27 cellular contexts compared by ENCODE assay signal in genomic region chr3:178043084-178043483, GRCh38.
"Had no signal": no experiment of that assay in that cellular context is flagged by ENCODE, and none has a peak within 500 bp of the region (broad histone marks: within the 10 kb centered on the region; RNA-seq: fewer than 3 reads in every experiment).

No MANE protein-coding gene starts in this region.

- H3K27ac ChIP-seq: adrenal gland, ascending aorta, brain microvascular endothelial cell, colonic mucosa, foreskin keratinocyte, hepatocyte, left ventricle myocardium inferior, pancreas, psoas muscle, right atrium auricular region, spleen, thoracic aorta, upper lobe of left lung had no signal

- H3K4me1 Mint-ChIP-seq: activated T-helper 17 cell treated with anti-CD3 and anti-CD28 coated beads, Interleukin-2, amount 50 U/mL, for 72 hours; immature natural killer cell; natural killer cell had no signal

- H3K9me3 ChIP-seq: adrenal gland, ascending aorta, colonic mucosa, left ventricle myocardium inferior, pancreas, psoas muscle, right atrium auricular region, spleen, thoracic aorta, upper lobe of left lung had no signal

- H3K4me3 Mint-ChIP-seq: activated T-cell treated with anti-CD3 and anti-CD28 coated beads, Interleukin-2, amount 50 U/mL, for 24 hours; activated T-helper 17 cell treated with anti-CD3 and anti-CD28 coated beads, Interleukin-2, amount 50 U/mL, for 72 hours; immature natural killer cell; natural killer cell had no signal

- DNase-seq: activated CD4-positive, alpha-beta T cell treated with anti-CD3 and anti-CD28 coated beads for 1 hour; activated CD8-positive, alpha-beta memory T cell treated with anti-CD3 and anti-CD28 coated beads for 24 hours; activated CD8-positive, alpha-beta memory T cell treated with anti-CD3 and anti-CD28 coated beads, Interleukin-2, amount 50 U/mL, for 4 hours; activated T-cell treated with anti-CD3 and anti-CD28 coated beads, Interleukin-2, amount 50 U/mL, for 24 hours; adrenal gland; brain microvascular endothelial cell; central memory CD4-positive, alpha-beta T cell; colonic mucosa; foreskin keratinocyte; immature natural killer cell; kidney glomerular epithelial cell; left ventricle myocardium inferior; midbrain; natural killer cell; pancreas; psoas muscle; spleen; stimulated activated CD4-positive, alpha-beta T cell treated with anti-CD3 and anti-CD28 coated beads, Interleukin-4, amount 100 ng/mL, for 1 hour; stimulated activated naive CD4-positive, alpha-beta T cell treated with Interleukin-2 at 50 U/mL for 16 hours; T-helper 1 cell had no signal

- H3K27ac Mint-ChIP-seq: activated naive CD4-positive, alpha-beta T cell treated with anti-CD3 and anti-CD28 coated beads, Interleukin-2, amount 50 U/mL, for 72 hours; activated T-cell treated with anti-CD3 and anti-CD28 coated beads, Interleukin-2, amount 50 U/mL, for 24 hours; activated T-helper 17 cell treated with anti-CD3 and anti-CD28 coated beads, Interleukin-2, amount 50 U/mL, for 72 hours; immature natural killer cell; natural killer cell had no signal

- H3K27me3 Mint-ChIP-seq: activated T-cell treated with anti-CD3 and anti-CD28 coated beads, Interleukin-2, amount 50 U/mL, for 24 hours; activated T-helper 17 cell treated with anti-CD3 and anti-CD28 coated beads, Interleukin-2, amount 50 U/mL, for 72 hours had no signal

- H3K27me3 ChIP-seq: adrenal gland, ascending aorta, brain microvascular endothelial cell, colonic mucosa, foreskin keratinocyte, hepatocyte, pancreas, right atrium auricular region, spleen, upper lobe of left lung had no signal

- H3K9me3 Mint-ChIP-seq: activated T-cell treated with anti-CD3 and anti-CD28 coated beads, Interleukin-2, amount 50 U/mL, for 24 hours; activated T-helper 17 cell treated with anti-CD3 and anti-CD28 coated beads, Interleukin-2, amount 50 U/mL, for 72 hours; immature natural killer cell; natural killer cell had no signal

- H3K4me3 ChIP-seq: adrenal gland, ascending aorta, colonic mucosa, hepatocyte, left ventricle myocardium inferior, pancreas, psoas muscle, right atrium auricular region, spleen, thoracic aorta, upper lobe of left lung had no signal

- H3K4me1 ChIP-seq: ascending aorta, colonic mucosa, foreskin keratinocyte, left ventricle myocardium inferior, pancreas, psoas muscle, right atrium auricular region, spleen, upper lobe of left lung had no signal

- H3K36me3 Mint-ChIP-seq: activated naive CD4-positive, alpha-beta T cell treated with anti-CD3 and anti-CD28 coated beads, Interleukin-2, amount 50 U/mL, for 72 hours; immature natural killer cell; natural killer cell had no signal

- H3K36me3 ChIP-seq: adrenal gland, ascending aorta, brain microvascular endothelial cell, colonic mucosa, left ventricle myocardium inferior, pancreas, right atrium auricular region, spleen, thoracic aorta, upper lobe of left lung had no signal
